Comparison of ENCODE assay signal across 1 cellular context in genomic region chr12:52539024-52539820, GRCh38.
TF ChIP-seq lines count a peak whose summit lies in the region.

No MANE protein-coding gene starts in this region.

TF ChIP-seq in HEK293, 187 proteins besides CTCF, POLR2A, EP300 and RAD21 (continued from another document and continues in another):
- TF ChIP-seq ZNF148 (tag by site-specific recombination; IDR thresholded peaks at IDR 0.05; ENCODE audit: borderline replicate concordance) (no peak), WT1 (tag by site-specific recombination; IDR thresholded peaks at IDR 0.05) (peak; percentile 62), MEIS1 (CRISPR knock-in tag; IDR thresholded peaks at IDR 0.05; ENCODE audit: borderline replicate concordance) (no peak), ZNF692 (tag by site-specific recombination; IDR thresholded peaks at IDR 0.05) (peak; percentile 27; the same call in 1 of the 2 replicates), ZBTB49 (tag by site-specific recombination; IDR thresholded peaks at IDR 0.05; ENCODE audit: low read depth) (no peak), ZNF623 (tag by site-specific recombination; IDR thresholded peaks at IDR 0.05) (no peak), ZNF223 (tag by site-specific recombination; IDR thresholded peaks at IDR 0.05) (no peak), ZNF350 (tag by site-specific recombination; IDR thresholded peaks at IDR 0.05) (no peak), ZNF558 (tag by site-specific recombination; IDR thresholded peaks at IDR 0.05) (no peak), SALL2 (tag by site-specific recombination; IDR thresholded peaks at IDR 0.05; ENCODE audit: borderline replicate concordance) (no peak), ZNF416 (tag by site-specific recombination; IDR thresholded peaks at IDR 0.05) (no peak), ZNF426 (tag by site-specific recombination; IDR thresholded peaks at IDR 0.05) (no peak), ZNF146 (tag by site-specific recombination; IDR thresholded peaks at IDR 0.05) (no peak), ZNF404 (tag by site-specific recombination; IDR thresholded peaks at IDR 0.05) (no peak), ZNF792 (tag by site-specific recombination; IDR thresholded peaks at IDR 0.05) (no peak), SCRT1 (tag by site-specific recombination; IDR thresholded peaks at IDR 0.05; ENCODE audit: borderline replicate concordance) (no peak), PRDM2 (tag by site-specific recombination; IDR thresholded peaks at IDR 0.05; ENCODE audit: borderline replicate concordance) (no peak), HOXC10 (CRISPR knock-in tag; IDR thresholded peaks at IDR 0.05) (no peak), ZBTB6 (tag by site-specific recombination; IDR thresholded peaks at IDR 0.05) (no peak), ZBTB44 (tag by site-specific recombination; IDR thresholded peaks at IDR 0.05) (no peak), ZNF560 (tag by site-specific recombination; IDR thresholded peaks at IDR 0.05; ENCODE audit: borderline replicate concordance) (no peak), ZSCAN30 (tag by site-specific recombination; IDR thresholded peaks at IDR 0.05) (no peak), ZNF549 (tag by site-specific recombination; IDR thresholded peaks at IDR 0.05) (no peak), ZNF37A (tag by site-specific recombination; IDR thresholded peaks at IDR 0.05) (no peak), ZNF366 (tag by site-specific recombination; conservative IDR thresholded peaks at IDR 0.05) (peak; percentile 59; the same call in 1 of the 2 replicates), ZNF561 (tag by site-specific recombination; IDR thresholded peaks at IDR 0.05; ENCODE audit: borderline replicate concordance) (no peak), ZSCAN16 (tag by site-specific recombination; IDR thresholded peaks at IDR 0.05) (no peak), ZNF747 (tag by site-specific recombination; IDR thresholded peaks at IDR 0.05) (no peak), ZNF510 (tag by site-specific recombination; IDR thresholded peaks at IDR 0.05; ENCODE audit: insufficient replicate concordance) (no peak), BCL11A (tag by site-specific recombination; IDR thresholded peaks at IDR 0.05; ENCODE audit: low read depth) (no peak), SP7 (tag by site-specific recombination; IDR thresholded peaks at IDR 0.05) (peak; percentile 25; the same call in 1 of the 2 replicates), ZNF704 (tag by site-specific recombination; IDR thresholded peaks at IDR 0.05) (no peak), SP2 (tag by site-specific recombination; IDR thresholded peaks at IDR 0.05) (no peak), YY2 (tag by site-specific recombination; IDR thresholded peaks at IDR 0.05) (no peak), GFI1B (tag by site-specific recombination; IDR thresholded peaks at IDR 0.05) (no peak), REST (tag by site-specific recombination; IDR thresholded peaks at IDR 0.05) (no peak), ZNF830 (tag by site-specific recombination; IDR thresholded peaks at IDR 0.05; ENCODE audit: low read depth) (no peak), SP3 (tag by site-specific recombination; IDR thresholded peaks at IDR 0.05) (no peak), ZNF843 (tag by site-specific recombination; IDR thresholded peaks at IDR 0.05) (no peak), ZNF777 (tag by site-specific recombination; IDR thresholded peaks at IDR 0.05; ENCODE audit: borderline replicate concordance) (no peak)
- TF ChIP-seq, protein P1, sequence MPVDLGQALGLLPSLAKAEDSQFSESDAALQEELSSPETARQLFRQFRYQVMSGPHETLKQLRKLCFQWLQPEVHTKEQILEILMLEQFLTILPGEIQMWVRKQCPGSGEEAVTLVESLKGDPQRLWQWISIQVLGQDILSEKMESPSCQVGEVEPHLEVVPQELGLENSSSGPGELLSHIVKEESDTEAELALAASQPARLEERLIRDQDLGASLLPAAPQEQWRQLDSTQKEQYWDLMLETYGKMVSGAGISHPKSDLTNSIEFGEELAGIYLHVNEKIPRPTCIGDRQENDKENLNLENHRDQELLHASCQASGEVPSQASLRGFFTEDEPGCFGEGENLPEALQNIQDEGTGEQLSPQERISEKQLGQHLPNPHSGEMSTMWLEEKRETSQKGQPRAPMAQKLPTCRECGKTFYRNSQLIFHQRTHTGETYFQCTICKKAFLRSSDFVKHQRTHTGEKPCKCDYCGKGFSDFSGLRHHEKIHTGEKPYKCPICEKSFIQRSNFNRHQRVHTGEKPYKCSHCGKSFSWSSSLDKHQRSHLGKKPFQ (tag by site-specific recombination; IDR thresholded peaks at IDR 0.05) = no peak
